22 cellular contexts compared by ENCODE assay signal in genomic region chr6:103191391-103192093, GRCh38.
A peak's percentile ranks its signal among the peaks of the same experiment; 100 is the strongest.
DNase-seq lines count a peak whose midpoint lies in the region; ATAC-seq, FAIRE-seq and TF ChIP-seq lines count a peak whose summit lies in the region.
"Had no signal": no experiment of that assay in that cellular context is flagged by ENCODE, and none has a peak within 500 bp of the region (broad histone marks: within the 10 kb centered on the region; RNA-seq: fewer than 3 reads in every experiment).

No MANE protein-coding gene starts in this region.

- H3K27me3 Mint-ChIP-seq in CD4-positive, alpha-beta T cell = no peaks in the 10 kb centered on the region
- H3K27me3 Mint-ChIP-seq: B cell; CD4-positive, CD25-positive, alpha-beta regulatory T cell; CD8-positive, alpha-beta memory T cell had no signal

- no peaks in the 10 kb centered on the region for H3K9me2 ChIP-seq in OCI-LY7 (ENCODE audit: insufficient read depth, low read length)

- H3K4me1 Mint-ChIP-seq in CD4-positive, alpha-beta T cell (ENCODE audit: low read depth) = no peaks in the 10 kb centered on the region
- H3K4me1 Mint-ChIP-seq: B cell; CD4-positive, CD25-positive, alpha-beta regulatory T cell; CD8-positive, alpha-beta memory T cell had no signal

- no peaks in the 10 kb centered on the region for H3K36me3 ChIP-seq in OCI-LY7 (ENCODE audit: insufficient read depth, low read length)
- H3K36me3 ChIP-seq in HepG2 (replicated peaks in 1 of 2; ENCODE audit: control insufficient read depth in 1 of 2, insufficient read depth in 2 of 2, low read length in 2 of 2) = no peaks in the 10 kb centered on the region
- H3K36me3 ChIP-seq in kidney (ENCODE audit: control insufficient read depth in 1 of 2, insufficient read depth in 2 of 2, low read length in 2 of 2) = no peaks in the 10 kb centered on the region
- H3K36me3 ChIP-seq: BLaER1, HAP-1 had no signal

- no peak for DNase-seq in OCI-LY7 (ENCODE audit: low spot score)
- DNase-seq in HepG2 (ENCODE audit: low spot score) = no peak
- peak; percentile 15 for DNase-seq in mucosa of gallbladder (ENCODE audit: low spot score)
- no peak for DNase-seq in kidney
- no peak for DNase-seq in CD4-positive, alpha-beta T cell
- no peak for DNase-seq in GM12892 (ENCODE audit: insufficient read length)
- no peak for DNase-seq in cerebellum (ENCODE audit: low spot score)
- DNase-seq: CD4-positive, CD25-positive, alpha-beta regulatory T cell; CD8-positive, alpha-beta memory T cell; DMS 273 treated with DMSO at 0.1 percent for 48 hours; DMS79; EL; GDM1; GOT3; HFFc6 had no signal

- no peak overlapping the region for H3K4me2 ChIP-seq in OCI-LY7 (ENCODE audit: low read length)
- no peak overlapping the region for H3K4me2 ChIP-seq in HepG2 (ENCODE audit: low read depth, low read length)
- H3K4me2 ChIP-seq: BLaER1 had no signal

- H3K9me3 ChIP-seq in OCI-LY7 (ENCODE audit: low read length) (no peaks in the 10 kb centered on the region), HepG2 (ENCODE audit: low read length) (no peaks in the 10 kb centered on the region), kidney (ENCODE audit: control insufficient read depth in 1 of 2, low read length in 2 of 2) (no peaks in the 10 kb centered on the region)
- H3K9me3 ChIP-seq in CD4-positive, alpha-beta T cell (ENCODE audit: control insufficient read depth, low read length) = no peaks in the 10 kb centered on the region
- H3K9me3 ChIP-seq: BLaER1, HAP-1 had no signal

- 0% methylated on average over 2 of the region's 2 CpGs for WGBS in HepG2 (ENCODE audit: low lambda C conversion rate)

- H3K27ac ChIP-seq in OCI-LY7 (ENCODE audit: low read depth, low read length, poor library complexity, severe bottlenecking) = no peak overlapping the region
- H3K27ac ChIP-seq in HepG2 (ENCODE audit: extremely low read length, insufficient read depth, low read length) = no peak overlapping the region
- H3K27ac ChIP-seq in kidney (ENCODE audit: low read depth in 2 of 2, low read length in 2 of 2) = no peak overlapping the region
- H3K27ac ChIP-seq in CD4-positive, alpha-beta T cell (ENCODE audit: low read depth, low read length) = no peak overlapping the region
- H3K27ac ChIP-seq: BLaER1, C4-2B had no signal

- TF ChIP-seq CTCF in OCI-LY7 (conservative IDR thresholded peaks at IDR 0.05; ENCODE audit: low read length) = no peak
- no peak for TF ChIP-seq CTCF in HepG2 (CRISPR knock-in tag; IDR thresholded peaks at IDR 0.05)
- no peak for TF ChIP-seq CTCF in kidney (IDR thresholded peaks at IDR 0.05; ENCODE audit: borderline replicate concordance, extremely low read depth, insufficient read depth)
- TF ChIP-seq CTCF in CD4-positive, alpha-beta T cell (IDR thresholded peaks at IDR 0.05) = no peak

- POLR2A ChIA-PET in OCI-LY7 (lab: Charles Lee) (interaction anchor here (1.5 kb wide), 1 partner anchor 13 kb away, joined by 4 read pairs; no protein-coding TSS in a partner anchor), HepG2 (lab: Yijun Ruan, JAX) (no interaction called here)
- POLR2A ChIA-PET in CD4-positive, alpha-beta T cell (lab: Charles Lee) = no interaction called here

- TF ChIP-seq EP300 in HepG2 (IDR thresholded peaks at IDR 0.05; ENCODE audit: low read depth in 2 of 2, low read length in 2 of 2) (no peak), HepG2 (CRISPR knock-in tag; IDR thresholded peaks at IDR 0.05; ENCODE audit: borderline replicate concordance) (no peak)

- TF ChIP-seq RAD21 in HepG2 (CRISPR knock-in tag; IDR thresholded peaks at IDR 0.05) = no peak

- no peaks in the 10 kb centered on the region for H3K4me1 ChIP-seq in OCI-LY7 (ENCODE audit: insufficient read depth, low read length, poor library complexity, severe bottlenecking)
- 0 out of 2 replicates have a peak, but pooled peaks cover 6% of the 10 kb centered on the region for H3K4me1 ChIP-seq in HepG2 (ENCODE audit: insufficient read depth, low read length)
- H3K4me1 ChIP-seq in kidney (ENCODE audit: control insufficient read depth in 1 of 2, insufficient read depth in 1 of 2, low read depth in 1 of 2, low read length in 2 of 2) = no peaks in the 10 kb centered on the region
- H3K4me1 ChIP-seq: BLaER1, HAP-1 had no signal

- TF ChIP-seq POLR2A in HepG2 (IDR thresholded peaks at IDR 0.05; ENCODE audit: insufficient read depth in 1 of 2, low read depth in 2 of 2, low read length in 2 of 2) (no peak), GM12892 (IDR thresholded peaks at IDR 0.05; ENCODE audit: low read depth, low read length) (no peak)

- CTCF ChIA-PET in OCI-LY7 (lab: Charles Lee; ENCODE audit: unreplicated experiment) = no interaction called here
- CTCF ChIA-PET in HepG2 (lab: Yijun Ruan, JAX; ENCODE audit: low intra/inter-chr PET ratio, low total read pairs) = no interaction called here
- CTCF ChIA-PET in CD4-positive, alpha-beta T cell (lab: Charles Lee) = no interaction called here

- ATAC-seq in HepG2 = peak; percentile 52
- ATAC-seq in CD4-positive, alpha-beta T cell (ENCODE audit: poor library complexity) = no peak
- ATAC-seq: GM12878 had no signal

- H2AFZ ChIP-seq in OCI-LY7 (ENCODE audit: low read length) = peak overlapping the region; percentile 50; the same call in 1 of the 2 replicates
- no peak overlapping the region for H2AFZ ChIP-seq in HepG2 (ENCODE audit: low read length)

- no peaks in the 10 kb centered on the region for H3K79me2 ChIP-seq in OCI-LY7 (ENCODE audit: insufficient read depth, low read depth, low read length)
- H3K79me2 ChIP-seq in HepG2 (ENCODE audit: insufficient read depth, low read length) = no peaks in the 10 kb centered on the region

- no TSS peak for BruUV-seq in OCI-LY7 (replicated peaks; lab: Mats Ljungman, UMichigan)
- no TSS peak for BruUV-seq in HepG2 (replicated peaks; lab: Mats Ljungman, UMichigan)

- H4K20me1 ChIP-seq in OCI-LY7 (ENCODE audit: insufficient read depth, low read length) = no peaks in the 10 kb centered on the region
- H4K20me1 ChIP-seq in HepG2 (ENCODE audit: insufficient read depth, low read length) = no peaks in the 10 kb centered on the region
- H4K20me1 ChIP-seq: BLaER1 had no signal

- intact Hi-C loops in OCI-LY7 (cut with micrococcal nuclease; ENCODE audit: unreplicated experiment) (no loop called here), HepG2 (cut with micrococcal nuclease; ENCODE audit: unreplicated experiment) (no loop called here), kidney (cut with DNase I) (no loop called here)
- intact Hi-C loops in CD4-positive, alpha-beta T cell (cut with DNase I, micrococcal nuclease) = no loop called here

- H3K9ac ChIP-seq in HepG2 (ENCODE audit: insufficient read depth, low read depth, low read length) (no peak overlapping the region), kidney (ENCODE audit: low read length in 2 of 2) (no peak overlapping the region)
- H3K9ac ChIP-seq: BLaER1 had no signal

- H3K4me3 ChIP-seq in OCI-LY7 (ENCODE audit: low read depth, low read length, poor library complexity, severe bottlenecking) (no peak overlapping the region), HepG2 (replicated peaks in 1 of 3; ENCODE audit: insufficient read depth in 1 of 3, low read depth in 2 of 3, low read length in 3 of 3) (no peak overlapping the region), kidney (ENCODE audit: low read length in 2 of 2) (no peak overlapping the region)
- H3K4me3 ChIP-seq: BLaER1, GM12878, HAP-1 had no signal

- FAIRE-seq in HepG2 (lab: Jason Lieb, UNC) (no peak), kidney (lab: Jason Lieb, UNC) (no peak), GM12892 (lab: Jason Lieb, UNC) (no peak)
- FAIRE-seq: D721Med, GM12878, H54 had no signal

- in situ Hi-C loops in HepG2 (cut with HindIII; ENCODE audit: extremely low pct_ligation_motif_present, low pct_unique_long_range_greater_than_20kb) = no loop called here

- H3K36me3 Mint-ChIP-seq in CD4-positive, alpha-beta T cell (ENCODE audit: low read depth) = no peaks in the 10 kb centered on the region
- H3K36me3 Mint-ChIP-seq: CD4-positive, CD25-positive, alpha-beta regulatory T cell; CD8-positive, alpha-beta memory T cell had no signal

- H3K27me3 ChIP-seq in HepG2 (ENCODE audit: control insufficient read depth in 1 of 2, insufficient read depth in 2 of 2, low read length in 2 of 2) = no peaks in the 10 kb centered on the region; a peak in 1 of 5 replicates
- no peaks in the 10 kb centered on the region for H3K27me3 ChIP-seq in CD4-positive, alpha-beta T cell (ENCODE audit: control insufficient read depth, insufficient read depth, low read length)
- H3K27me3 ChIP-seq: BLaER1 had no signal

- H3K27ac Mint-ChIP-seq in CD4-positive, alpha-beta T cell = no peak overlapping the region
- H3K27ac Mint-ChIP-seq: B cell; CD4-positive, CD25-positive, alpha-beta regulatory T cell; CD8-positive, alpha-beta memory T cell; HFFc6 had no signal

- H3K9me3 Mint-ChIP-seq in CD4-positive, alpha-beta T cell = peaks cover 3% of the 10 kb centered on the region

- no peak overlapping the region for H3K4me3 Mint-ChIP-seq in CD4-positive, alpha-beta T cell
- H3K4me3 Mint-ChIP-seq: B cell; CD4-positive, CD25-positive, alpha-beta regulatory T cell; CD8-positive, alpha-beta memory T cell; HFFc6 had no signal

TF ChIP-seq in HepG2, 621 proteins besides CTCF, POLR2A, EP300 and RAD21:
- TF ChIP-seq GATAD2A (CRISPR knock-in tag; IDR thresholded peaks at IDR 0.05) (peak; percentile 21; the same call in 1 of the 2 replicates), TBX2 (CRISPR knock-in tag; IDR thresholded peaks at IDR 0.05; ENCODE audit: borderline replicate concordance) (no peak)
